In genomic region chr11:10864688-10865087, GRCh38 we compare ENCODE assay signal across 20 cellular contexts. TPM values are rescaled to one million over a fixed set of nuclear protein-coding genes. Genes with fewer than 3 reads are reported as not detected.
DNase-seq lines count a peak whose midpoint lies in the region; ATAC-seq and TF ChIP-seq lines count a peak whose summit lies in the region.
"Had no signal": no experiment of that assay in that cellular context is flagged by ENCODE, and none has a peak within 500 bp of the region (broad histone marks: within the 10 kb centered on the region; RNA-seq: fewer than 3 reads in every experiment).

No MANE protein-coding gene starts in this region.

- POLR2A ChIA-PET in Panc1 (lab: Charles Lee): no interaction called here

- no peak for DNase-seq in Panc1 (ENCODE audit: low read depth, low spot score)
- peak; percentile 33 for DNase-seq in fibroblast of gingiva (ENCODE audit: low read depth)
- peak; percentile 26 for DNase-seq in iris pigment epithelial cell (ENCODE audit: low read depth)
- DNase-seq in posterior vena cava (ENCODE audit: low spot score): no peak
- no peak for DNase-seq in Ammon's horn (ENCODE audit: low spot score)
- no peak for DNase-seq in activated CD8-positive, alpha-beta memory T cell treated with anti-CD3 and anti-CD28 coated beads, Interleukin-2, amount 50 U/mL, for 4 hours
- DNase-seq in SK-N-DZ (ENCODE audit: low spot score): no peak
- DNase-seq: activated CD4-positive, alpha-beta T cell treated with anti-CD3 and anti-CD28 coated beads for 4 hours; body of pancreas; left colon; MV-4-11; NCI-H1694 treated with DMSO at 0.1 percent for 48 hours; NCI-H446; RPMI8226; SW 1271 had no signal

- CTCF ChIA-PET in Panc1 (lab: Charles Lee): no interaction called here

- intact Hi-C loops in Panc1 (cut with micrococcal nuclease; ENCODE audit: unreplicated experiment) (no loop called here), posterior vena cava (cut with DNase I) (loop anchor here (10.0 kb wide), 1 partner anchor 60 kb away; no protein-coding TSS in a partner anchor)

- BruUV-seq in Panc1 (replicated peaks; lab: Mats Ljungman, UMichigan): no TSS peak

- H3K27me3 ChIP-seq in Panc1 (ENCODE audit: control insufficient read depth, insufficient read depth, low read length) (no peaks in the 10 kb centered on the region), skeletal muscle tissue (ENCODE audit: control insufficient read depth in 3 of 3, insufficient read depth in 3 of 3, low read length in 3 of 3) (no peaks in the 10 kb centered on the region)
- H3K27me3 ChIP-seq: body of pancreas had no signal

- in situ Hi-C loops in Panc1 (cut with HindIII; ENCODE audit: low pct_unique_long_range_greater_than_20kb, low sequenced_read_pairs): no loop called here

- H3K9me3 ChIP-seq in Panc1 (ENCODE audit: control insufficient read depth, insufficient read depth, low read depth, low read length): peaks cover 3% of the 10 kb centered on the region; the same call in 1 of the 2 replicates
- no peaks in the 10 kb centered on the region for H3K9me3 ChIP-seq in skeletal muscle tissue (ENCODE audit: control insufficient read depth in 3 of 3, low read length in 3 of 3)
- H3K9me3 ChIP-seq: body of pancreas, HAP-1, prostate gland had no signal

- no peak for TF ChIP-seq CTCF in Panc1 (IDR thresholded peaks at IDR 0.05)

- no peak overlapping the region for H3K4me3 ChIP-seq in Panc1 (ENCODE audit: low read depth in 2 of 2, low read length in 2 of 2)
- H3K4me3 ChIP-seq in skeletal muscle tissue (ENCODE audit: low read length in 3 of 3): peak overlapping the region; percentile 0 to 55 (median 29)
- H3K4me3 ChIP-seq: body of pancreas, HAP-1, prostate gland had no signal

- peak overlapping the region; percentile 72 for H3K27ac ChIP-seq in Panc1 (ENCODE audit: low read length)
- peak overlapping the region; percentile 49 for H3K27ac ChIP-seq in skeletal muscle tissue (ENCODE audit: low read depth, low read length)
- H3K27ac ChIP-seq: body of pancreas, KMS-11, prostate gland had no signal

- H3K36me3 ChIP-seq in Panc1 (ENCODE audit: control insufficient read depth, insufficient read depth, low read length) (no peaks in the 10 kb centered on the region), skeletal muscle tissue (ENCODE audit: control insufficient read depth in 3 of 3, insufficient read depth in 3 of 3, low read length in 3 of 3) (no peaks in the 10 kb centered on the region)
- H3K36me3 ChIP-seq: HAP-1, prostate gland had no signal

- ATAC-seq in Panc1: no peak
- ATAC-seq: activated T-helper 17 cell treated with anti-CD3 and anti-CD28 coated beads, Interleukin-2, amount 50 U/mL, for 72 hours; body of pancreas; left colon had no signal

- peak overlapping the region; percentile 4 to 66 (median 62) for H3K9ac ChIP-seq in skeletal muscle tissue (ENCODE audit: low read depth in 1 of 3, low read length in 3 of 3)
- H3K9ac ChIP-seq: KMS-11 had no signal

- H3K4me1 ChIP-seq in Panc1 (ENCODE audit: control insufficient read depth, insufficient read depth, low read length) (peaks cover 49% of the 10 kb centered on the region), skeletal muscle tissue (ENCODE audit: control insufficient read depth in 3 of 3, insufficient read depth in 3 of 3, low read length in 3 of 3) (peaks cover 8 to 13% (median 9%) of the 10 kb centered on the region in 3 donors)
- H3K4me1 ChIP-seq: prostate gland had no signal

RNA-seq across cellular contexts. Expression of gene ZBED5, which starts 6.8 kb away (rescaled TPM):
- total RNA-seq in Panc1 (2021; ENCODE audit: unreplicated experiment) (114 TPM), skeletal muscle tissue (21.4 TPM), posterior vena cava (10 to 100 TPM; 39.2 to 40.5 TPM)
- 59.1 TPM for polyA plus RNA-seq in Panc1 (2012; ENCODE audit: insufficient read length)
- 47.6 and 51.4 TPM in 2 replicates for polyA plus RNA-seq in SK-N-DZ (2014; cell fraction: cytosol; rRNA removed)
- 74.8 and 118 TPM in 2 replicates for polyA plus RNA-seq in SK-N-DZ (2014; cell fraction: nucleus; rRNA removed)

RNA-seq across cellular contexts. Expression of gene EIF4G2, which starts 56.0 kb away (rescaled TPM):
- total RNA-seq in Panc1 (2021; ENCODE audit: unreplicated experiment): 2,422 TPM
- polyA plus RNA-seq in Panc1 (2012; ENCODE audit: insufficient read length): 1,612 TPM
- 571 TPM for total RNA-seq in skeletal muscle tissue
- total RNA-seq in posterior vena cava: 1,000 to 10,000 TPM in 1 of 2 donors, 100 to 1,000 TPM in 1; 885 to 1,062 TPM
- polyA plus RNA-seq in SK-N-DZ (2014; cell fraction: cytosol; rRNA removed): 600 and 624 TPM in 2 replicates
- 541 and 569 TPM in 2 replicates for polyA plus RNA-seq in SK-N-DZ (2014; cell fraction: nucleus; rRNA removed)

Comparison
In these comparisons a context has a peak if more than half of its experiments do, and no peak if none do; other contexts are left out.
1. DNase-seq: peak in fibroblast of gingiva (single experiment) and iris pigment epithelial cell (single experiment); none in Panc1 (single experiment), posterior vena cava (single experiment), Ammon's horn (single experiment), activated CD8-positive, alpha-beta memory T cell treated with anti-CD3 and anti-CD28 coated beads, Interleukin-2, amount 50 U/mL, for 4 hours (single experiment) and SK-N-DZ (single experiment).
2. H3K4me3 ChIP-seq: peak in skeletal muscle tissue (3 of 3); none in Panc1 (0 of 2).